20 cellular contexts compared by ENCODE assay signal in the genomic region with DNA sequence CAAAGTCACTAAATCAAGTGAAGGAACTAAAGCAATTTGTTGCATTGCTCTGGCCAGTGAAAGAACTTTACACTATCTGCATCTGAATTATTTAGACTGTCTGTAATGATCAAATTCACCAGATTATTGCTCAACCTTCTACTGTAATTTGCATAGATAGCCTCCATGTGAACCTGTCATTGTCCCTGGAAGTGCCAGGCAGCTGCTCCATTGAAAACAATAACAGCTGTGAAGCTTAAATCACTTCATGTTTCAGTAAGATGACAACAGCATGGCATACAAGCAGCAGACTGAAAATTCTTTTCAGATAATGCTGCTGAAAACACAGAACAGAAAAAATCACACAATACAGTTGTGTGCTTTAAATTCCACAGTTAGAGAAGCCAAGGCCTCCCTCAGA.
DNase-seq lines count a peak whose midpoint lies in the region; ATAC-seq and TF ChIP-seq lines count a peak whose summit lies in the region.
"Had no signal": no experiment of that assay in that cellular context is flagged by ENCODE, and none has a peak within 500 bp of the region (broad histone marks: within the 10 kb centered on the region; RNA-seq: fewer than 3 reads in every experiment).

No MANE protein-coding gene starts in this region.

- intact Hi-C loops in A673 (cut with micrococcal nuclease; ENCODE audit: unreplicated experiment) (loop anchor here (10.0 kb wide), 1 partner anchor 442 kb away; no protein-coding TSS in a partner anchor), sciatic nerve (cut with DNase I) (no loop called here)

- no peaks in the 10 kb centered on the region for H3K9me3 Mint-ChIP-seq in T-helper 2 cell treated with Interferon-gamma antibody and Interleukin-4, amounts not matched to agents 5 μg/mL and 100 μg/mL, for 36 hours
- H3K9me3 Mint-ChIP-seq: activated CD4-positive, alpha-beta T cell treated with anti-CD3 and anti-CD28 coated beads, Interleukin-2, amount 10 ng/mL, durations not matched to agents 7 days and 5 days; naive thymus-derived CD8-positive, alpha-beta T cell had no signal

- POLR2A ChIA-PET in A673 (lab: Charles Lee; ENCODE audit: low non-redundant PET) = interaction anchor here (0.7 kb wide), 1 partner anchor 12 kb away, joined by 7 read pairs; no protein-coding TSS in a partner anchor

- DNase-seq in A673 (ENCODE audit: low spot score) (peak; percentile 79), HAP-1 (ENCODE audit: low spot score in 2 of 2) (peak; percentile 6 to 16), NCI-H748 treated with DMSO at 0.1 percent for 48 hours (lab: John Stamatoyannopoulos, UW) (peak; percentile 28), sciatic nerve (ENCODE audit: low spot score) (no peak)
- DNase-seq in T-helper 2 cell treated with Interferon-gamma antibody and Interleukin-4, amounts not matched to agents 5 μg/mL and 100 μg/mL, for 36 hours (ENCODE audit: low spot score) = no peak
- DNase-seq: activated CD4-positive, alpha-beta T cell treated with anti-CD3 and anti-CD28 coated beads, Interleukin-2, amount 10 ng/mL, durations not matched to agents 7 days and 5 days; activated effector memory CD4-positive, alpha-beta T cell treated with anti-CD3 and anti-CD28 coated beads, Interleukin-2, amount 50 U/mL, for 16 hours; CD4-positive, CD25-positive, alpha-beta regulatory T cell; central memory CD4-positive, alpha-beta T cell; DMS79 treated with DMSO at 0.1 percent for 48 hours; erythroblast; kidney glomerular epithelial cell; mammary epithelial cell; naive thymus-derived CD8-positive, alpha-beta T cell had no signal

- in situ Hi-C loops in HAP-1 (cut with MboI; ENCODE audit: low sequenced_read_pairs) = no loop called here

- H3K27me3 ChIP-seq in A673 (replicated peaks; ENCODE audit: insufficient read depth, low read depth, low read length, poor library complexity) (no peaks in the 10 kb centered on the region), HAP-1 (ENCODE audit: low read depth) (no peaks in the 10 kb centered on the region)
- H3K27me3 ChIP-seq: gastroesophageal sphincter had no signal

- no peak for TF ChIP-seq CTCF in A673 (conservative IDR thresholded peaks at IDR 0.05; ENCODE audit: low read depth, low read length)

- no peaks in the 10 kb centered on the region for H3K36me3 Mint-ChIP-seq in T-helper 2 cell treated with Interferon-gamma antibody and Interleukin-4, amounts not matched to agents 5 μg/mL and 100 μg/mL, for 36 hours (ENCODE audit: low read depth)
- H3K36me3 Mint-ChIP-seq: CD4-positive, CD25-positive, alpha-beta regulatory T cell; naive thymus-derived CD8-positive, alpha-beta T cell had no signal

- H3K4me3 Mint-ChIP-seq in T-helper 2 cell treated with Interferon-gamma antibody and Interleukin-4, amounts not matched to agents 5 μg/mL and 100 μg/mL, for 36 hours = no peak overlapping the region
- H3K4me3 Mint-ChIP-seq: activated CD4-positive, alpha-beta T cell treated with anti-CD3 and anti-CD28 coated beads, Interleukin-2, amount 10 ng/mL, durations not matched to agents 7 days and 5 days; CD4-positive, CD25-positive, alpha-beta regulatory T cell; naive thymus-derived CD8-positive, alpha-beta T cell had no signal

- no peaks in the 10 kb centered on the region for H3K27me3 Mint-ChIP-seq in T-helper 2 cell treated with Interferon-gamma antibody and Interleukin-4, amounts not matched to agents 5 μg/mL and 100 μg/mL, for 36 hours (ENCODE audit: low read depth)
- H3K27me3 Mint-ChIP-seq: activated CD4-positive, alpha-beta T cell treated with anti-CD3 and anti-CD28 coated beads, Interleukin-2, amount 10 ng/mL, durations not matched to agents 7 days and 5 days; CD4-positive, CD25-positive, alpha-beta regulatory T cell had no signal

- H3K4me1 Mint-ChIP-seq in T-helper 2 cell treated with Interferon-gamma antibody and Interleukin-4, amounts not matched to agents 5 μg/mL and 100 μg/mL, for 36 hours (ENCODE audit: low read depth) = no peaks in the 10 kb centered on the region
- H3K4me1 Mint-ChIP-seq: activated CD4-positive, alpha-beta T cell treated with anti-CD3 and anti-CD28 coated beads, Interleukin-2, amount 10 ng/mL, durations not matched to agents 7 days and 5 days; CD4-positive, CD25-positive, alpha-beta regulatory T cell; naive thymus-derived CD8-positive, alpha-beta T cell had no signal

- BruUV-seq in A673 (replicated peaks; lab: Mats Ljungman, UMichigan) = no TSS peak

- H3K36me3 ChIP-seq in A673 (ENCODE audit: insufficient read depth, low read length, poor library complexity, severe bottlenecking) (no peaks in the 10 kb centered on the region), HAP-1 (replicated peaks) (no peaks in the 10 kb centered on the region), mesodermal cell (ENCODE audit: control insufficient read depth, insufficient read depth, low read length) (no peaks in the 10 kb centered on the region)
- H3K36me3 ChIP-seq: gastroesophageal sphincter had no signal

- no peak overlapping the region for H3K4me3 ChIP-seq in A673 (ENCODE audit: low read depth, low read length, poor library complexity, severe bottlenecking)
- H3K4me3 ChIP-seq in HAP-1 = no peak overlapping the region
- no peak overlapping the region for H3K4me3 ChIP-seq in mesodermal cell (ENCODE audit: extremely low read depth, insufficient read depth, low read length, poor library complexity, severe bottlenecking)
- H3K4me3 ChIP-seq: gastroesophageal sphincter, K562 had no signal

- H3K27ac Mint-ChIP-seq in T-helper 2 cell treated with Interferon-gamma antibody and Interleukin-4, amounts not matched to agents 5 μg/mL and 100 μg/mL, for 36 hours = no peak overlapping the region
- H3K27ac Mint-ChIP-seq: activated CD4-positive, alpha-beta T cell treated with anti-CD3 and anti-CD28 coated beads, Interleukin-2, amount 10 ng/mL, durations not matched to agents 7 days and 5 days; CD4-positive, CD25-positive, alpha-beta regulatory T cell; naive thymus-derived CD8-positive, alpha-beta T cell had no signal

- peaks cover 71% of the 10 kb centered on the region for H3K4me1 ChIP-seq in A673 (ENCODE audit: insufficient read depth, low read length, poor library complexity, severe bottlenecking)
- no peaks in the 10 kb centered on the region for H3K4me1 ChIP-seq in HAP-1
- no peaks in the 10 kb centered on the region for H3K4me1 ChIP-seq in mesodermal cell (ENCODE audit: control insufficient read depth, insufficient read depth, low read length, poor library complexity, severe bottlenecking)

- no peak overlapping the region for H3K27ac ChIP-seq in A673 (ENCODE audit: low read depth, low read length, poor library complexity, severe bottlenecking)
- peak overlapping the region; percentile 11 for H3K27ac ChIP-seq in mesodermal cell (ENCODE audit: low read depth, low read length, severe bottlenecking)
- H3K27ac ChIP-seq: gastroesophageal sphincter had no signal

- CTCF ChIA-PET in A673 (lab: Charles Lee) = no interaction called here

- H3K9me3 ChIP-seq in A673 (ENCODE audit: low read depth, low read length, poor library complexity, severe bottlenecking) (no peaks in the 10 kb centered on the region), HAP-1 (no peaks in the 10 kb centered on the region), mesodermal cell (ENCODE audit: control insufficient read depth, low read length) (no peaks in the 10 kb centered on the region)
- H3K9me3 ChIP-seq: gastroesophageal sphincter had no signal

- ATAC-seq in sciatic nerve (no peak), HG02840 (IDR thresholded peaks at IDR 0.05; ENCODE audit: low FRiP score, unreplicated experiment) (no peak), GM21576 (IDR thresholded peaks at IDR 0.05; ENCODE audit: unreplicated experiment) (no peak)
- ATAC-seq: gastroesophageal sphincter; K562; naive thymus-derived CD8-positive, alpha-beta T cell; Right ventricle myocardium inferior had no signal

Comparison
In these comparisons a context has a peak if more than half of its experiments do, and no peak if none do; other contexts are left out.
1. DNase-seq: peak in A673 (single experiment), HAP-1 (2 of 2) and NCI-H748 treated with DMSO at 0.1 percent for 48 hours (single experiment); none in sciatic nerve (single experiment) and T-helper 2 cell treated with Interferon-gamma antibody and Interleukin-4, amounts not matched to agents 5 μg/mL and 100 μg/mL, for 36 hours (single experiment).